In the genomic region with DNA sequence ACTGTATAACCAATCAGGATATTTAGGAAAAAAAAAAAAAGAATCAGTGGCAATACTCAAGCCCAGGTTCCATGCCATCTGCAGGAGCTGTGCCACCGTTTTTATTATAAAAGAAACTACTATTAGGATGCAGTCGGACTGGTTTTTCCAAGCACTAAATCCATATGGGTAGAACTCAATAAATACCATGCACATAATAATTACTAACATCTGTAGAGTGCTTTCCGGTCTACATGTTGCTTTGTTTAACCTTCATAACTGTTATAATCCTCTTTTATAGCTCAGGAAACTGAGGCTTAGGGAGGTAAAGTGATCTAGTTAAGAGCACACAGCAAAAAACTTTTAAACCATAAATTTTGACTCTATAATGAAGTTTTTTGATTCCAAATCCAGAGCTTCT, we compare ENCODE assay signal across 19 cellular contexts.
"Had no signal": no experiment of that assay in that cellular context is flagged by ENCODE, and none has a peak within 500 bp of the region (broad histone marks: within the 10 kb centered on the region; RNA-seq: fewer than 3 reads in every experiment).

No MANE protein-coding gene starts in this region.

- H3K36me3 ChIP-seq: gastrocnemius medialis, heart left ventricle, spleen, stomach, upper lobe of left lung had no signal

- H3K4me3 ChIP-seq: gastrocnemius medialis, heart left ventricle, lung, psoas muscle, spleen, stomach, testis, upper lobe of left lung had no signal

- H3K4me1 ChIP-seq: psoas muscle, spleen, testis had no signal

- ATAC-seq: activated naive CD8-positive, alpha-beta T cell treated with anti-CD3 and anti-CD28 coated beads, Interleukin-2, amount 50 U/mL, for 24 hours; activated T-helper 17 cell treated with anti-CD3 and anti-CD28 coated beads, Interleukin-2, amount 50 U/mL, for 72 hours; gastrocnemius medialis; heart left ventricle; left cardiac atrium; psoas muscle; sciatic nerve had no signal

- H3K9me3 ChIP-seq: gastrocnemius medialis, heart left ventricle, psoas muscle, spleen, stomach, testis, upper lobe of left lung had no signal

- DNase-seq: activated CD4-positive, alpha-beta T cell treated with anti-CD3 and anti-CD28 coated beads, Interleukin-2, amount 50 U/mL, for 4 hours; activated CD4-positive, CD25-positive, alpha-beta regulatory T cell treated with anti-CD3 and anti-CD28 coated beads, Interleukin-2, amount 50 U/mL, for 72 hours; activated naive CD4-positive, alpha-beta T cell treated with anti-CD3 and anti-CD28 coated beads for 36 hours; activated naive CD8-positive, alpha-beta T cell treated with anti-CD3 and anti-CD28 coated beads, Interleukin-2, amount 50 U/mL, for 24 hours; aorta; cerebellar nuclear complex; effector CD8-positive, alpha-beta T cell; gastrocnemius medialis; heart left ventricle; left cardiac atrium; psoas muscle; spleen; stomach; T1000; testis; upper lobe of left lung had no signal

- H3K27ac ChIP-seq: gastrocnemius medialis, heart left ventricle, psoas muscle, spleen, stomach, testis, upper lobe of left lung had no signal

- H3K27me3 ChIP-seq: gastrocnemius medialis, heart left ventricle, spleen, stomach, testis, upper lobe of left lung had no signal
